Comparison of ENCODE assay signal across 8 cellular contexts in the genomic region with DNA sequence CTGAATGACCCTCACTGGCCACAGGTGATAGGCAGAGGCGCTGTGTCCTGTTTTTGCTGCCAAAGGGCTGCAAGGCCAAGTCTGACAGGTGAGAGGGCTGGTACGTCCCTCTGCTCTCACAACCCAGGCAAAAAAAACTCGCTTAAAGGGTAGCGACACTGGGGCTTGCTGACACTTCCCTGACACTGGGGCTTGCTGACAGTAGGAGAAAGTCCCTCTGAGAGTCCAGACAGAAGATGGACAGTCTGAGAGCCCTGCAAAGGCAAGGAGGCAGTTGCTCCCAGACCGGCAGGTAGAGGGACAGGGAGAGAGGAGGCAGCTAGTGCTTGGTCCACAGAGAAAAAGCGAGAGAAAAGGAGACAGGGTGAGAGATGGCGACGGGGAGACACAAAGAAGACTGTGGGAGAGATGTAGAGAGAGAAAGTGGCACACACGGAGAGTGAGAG. TPM values are rescaled to one million over a fixed set of nuclear protein-coding genes. Genes with fewer than 3 reads are reported as not detected.
DNase-seq lines count a peak whose midpoint lies in the region; ATAC-seq, FAIRE-seq and TF ChIP-seq lines count a peak whose summit lies in the region.

No MANE protein-coding gene starts in this region.

- no peaks in the 10 kb centered on the region for H3K36me3 ChIP-seq in PC-3 (ENCODE audit: low read depth, low read length)
- no peaks in the 10 kb centered on the region for H3K36me3 ChIP-seq in thymus (ENCODE audit: control insufficient read depth, insufficient read depth)

- H3K79me2 ChIP-seq in PC-3 (ENCODE audit: low read length), result no peaks in the 10 kb centered on the region

- TF ChIP-seq POLR2A in lower leg skin (IDR thresholded peaks at IDR 0.05) (no peak), GM12891 (IDR thresholded peaks at IDR 0.05; ENCODE audit: low read depth, low read length) (no peak)

- H3K27me3 ChIP-seq in PC-3 (ENCODE audit: low read length) (no peaks in the 10 kb centered on the region), thymus (ENCODE audit: control insufficient read depth, insufficient read depth) (no peaks in the 10 kb centered on the region)

- WGBS in lower leg skin, 2 donors, result 23% methylated on average over 9 of the region's 9 CpGs
- WGBS in thymus, result 8% methylated on average over 9 of the region's 9 CpGs

- DNase-seq in activated CD4-positive, CD25-positive, alpha-beta regulatory T cell (lab: John Stamatoyannopoulos, UW), result no peak
- DNase-seq in PC-3 (peak; percentile 24), lower leg skin (ENCODE audit: low spot score in 2 of 2) (peak in 1 of 2 donors; percentile 72), mucosa of gallbladder (ENCODE audit: low spot score) (no peak), GM12891 (ENCODE audit: insufficient read length, low spot score) (no peak)
- peak; percentile 31 for DNase-seq in central memory CD4-positive, alpha-beta T cell

- POLR2A ChIA-PET in PC-3 (lab: Charles Lee; ENCODE audit: unreplicated experiment), result interaction anchor here (0.6 to 1.8 kb wide), 2 partner anchors 13 to 42 kb away, joined by 3 to 24 read pairs; no protein-coding TSS in a partner anchor

- TF ChIP-seq CTCF in PC-3 (conservative IDR thresholded peaks at IDR 0.05; ENCODE audit: low read depth, low read length) (no peak), lower leg skin (IDR thresholded peaks at IDR 0.05) (no peak)

- intact Hi-C loops in PC-3 (cut with micrococcal nuclease) (loop anchor here (1.0 to 5.0 kb wide), 2 partner anchors 56 to 188 kb away; no protein-coding TSS in a partner anchor), lower leg skin (cut with DNase I; ENCODE audit: low total_unique reads) (loop anchor here (10.0 kb wide), 1 partner anchor 184 kb away; no protein-coding TSS in a partner anchor)

- peak; percentile 21 to 25 for ATAC-seq in activated CD4-positive, CD25-positive, alpha-beta regulatory T cell treated with anti-CD3 and anti-CD28 coated beads, Interleukin-2, amount 50 U/mL, for 24 hours
- peak; percentile 11 for ATAC-seq in PC-3

- peak overlapping the region; percentile 86 for H2AFZ ChIP-seq in PC-3 (ENCODE audit: low read length)

- peak overlapping the region; percentile 70 for H3K9ac ChIP-seq in PC-3 (ENCODE audit: low read length)

- H4K20me1 ChIP-seq in PC-3 (ENCODE audit: low read length), result 0 out of 2 replicates have a peak, but pooled peaks cover 4% of the 10 kb centered on the region

- no peak for FAIRE-seq in GM12891 (lab: Jason Lieb, UNC)

- peaks cover 27% of the 10 kb centered on the region for H3K4me1 ChIP-seq in PC-3 (ENCODE audit: insufficient read depth, low read length)
- H3K4me1 ChIP-seq in thymus (ENCODE audit: control insufficient read depth, insufficient read depth, low read length), result peaks cover 22% of the 10 kb centered on the region

- peak overlapping the region; percentile 90 for H3K4me2 ChIP-seq in PC-3 (ENCODE audit: low read length)

- H3F3A ChIP-seq in PC-3 (ENCODE audit: low read length, unreplicated experiment), result no peaks in the 10 kb centered on the region

- H3K4me3 ChIP-seq in PC-3 (ENCODE audit: low read length), result peak overlapping the region; percentile 73
- H3K4me3 ChIP-seq in lower leg skin (ENCODE audit: low read depth, poor library complexity, severe bottlenecking), result peak overlapping the region; percentile 53
- H3K4me3 ChIP-seq in thymus (ENCODE audit: low read length), result peak overlapping the region; percentile 72

- no peak overlapping the region for H3K27ac ChIP-seq in PC-3 (ENCODE audit: low read length)
- peak overlapping the region; percentile 90 for H3K27ac ChIP-seq in thymus (ENCODE audit: low read depth)

- no peaks in the 10 kb centered on the region for H3K9me3 ChIP-seq in PC-3 (ENCODE audit: low read length)
- H3K9me3 ChIP-seq in thymus (ENCODE audit: control insufficient read depth), result no peaks in the 10 kb centered on the region

- no peaks in the 10 kb centered on the region for H3K9me2 ChIP-seq in PC-3 (replicated peaks; ENCODE audit: low read length)

- CTCF ChIA-PET in PC-3 (lab: Charles Lee), result interaction anchor here (1.0 to 3.6 kb wide), 2 partner anchors 188 to 191 kb away, joined by 5 to 26 read pairs; no protein-coding TSS in a partner anchor

- BruUV-seq in PC-3 (replicated peaks; lab: Mats Ljungman, UMichigan), result TSS peak; percentile 35

TF ChIP-seq in GM12891, 5 proteins besides CTCF, POLR2A, EP300 and RAD21:
- TF ChIP-seq TAF1 (IDR thresholded peaks at IDR 0.05; ENCODE audit: low read depth, low read length) (no peak), SPI1 (IDR thresholded peaks at IDR 0.05; ENCODE audit: low read depth, low read length) (no peak), PAX5 (IDR thresholded peaks at IDR 0.05; ENCODE audit: insufficient read depth, low read length, severe bottlenecking) (no peak), POU2F2 (IDR thresholded peaks at IDR 0.05; ENCODE audit: low read depth, low read length) (no peak), POLR2AphosphoS5 (IDR thresholded peaks at IDR 0.05; ENCODE audit: low read depth, low read length) (no peak)

RNA-seq across cellular contexts. Expression of a gene that starts 0.6 kb away (rescaled TPM):
- total RNA-seq in PC-3 (2014; rRNA removed), result 8.7 and 12.6 TPM in 2 replicates
- total RNA-seq in lower leg skin, result 10 to 100 TPM; 13.3 to 28.5 (median 19.1) TPM
- polyA plus RNA-seq in thymus, result 31.5 TPM
- 44.5 TPM for total RNA-seq in mucosa of gallbladder
- 12.8 TPM for polyA plus RNA-seq in GM12891 (2012; ENCODE audit: low read depth, missing spikeins)

Comparison
In these comparisons a context has a peak if more than half of its experiments do, and no peak if none do; other contexts are left out.
1. DNase-seq: peak in PC-3 (single experiment) and central memory CD4-positive, alpha-beta T cell (single experiment); none in activated CD4-positive, CD25-positive, alpha-beta regulatory T cell (0 of 4), mucosa of gallbladder (single experiment) and GM12891 (single experiment).
2. Peak in every context shown above with its lines, with median percentiles within 50 percentile points of each other: H3K4me3 ChIP-seq.